14 cellular contexts compared by ENCODE assay signal in genomic region chr12:130920711-130921381, GRCh38. TPM values are rescaled to one million over a fixed set of nuclear protein-coding genes. Genes with fewer than 3 reads are reported as not detected.
A peak's percentile ranks its signal among the peaks of the same experiment; 100 is the strongest.
DNase-seq lines count a peak whose midpoint lies in the region; ATAC-seq and TF ChIP-seq lines count a peak whose summit lies in the region.
"Had no signal": no experiment of that assay in that cellular context is flagged by ENCODE, and none has a peak within 500 bp of the region (broad histone marks: within the 10 kb centered on the region; RNA-seq: fewer than 3 reads in every experiment).

No MANE protein-coding gene starts in this region.

- no peaks in the 10 kb centered on the region for H3K9me3 ChIP-seq in RWPE2 (ENCODE audit: severe bottlenecking)
- peaks cover 0 to 10% (median 0%) of the 10 kb centered on the region in 11 donors for H3K9me3 ChIP-seq in heart right ventricle
- H3K9me3 ChIP-seq in gastrocnemius medialis = no peaks in the 10 kb centered on the region

- peak; percentile 36; the same call in 2 of the 3 replicates for ATAC-seq in RWPE2 (ENCODE audit: low read depth)
- peak; percentile 42 to 82 (median 62) for ATAC-seq in heart right ventricle
- ATAC-seq in gastrocnemius medialis = peak; percentile 69 to 72
- ATAC-seq in GM18861 (IDR thresholded peaks at IDR 0.05; ENCODE audit: unreplicated experiment) = no peak
- ATAC-seq: activated T-cell treated with anti-CD3 and anti-CD28 coated beads, Interleukin-2, amount 50 U/mL, for 4 hours; HCT116 had no signal

- TF ChIP-seq CTCF in AG09309 (IDR thresholded peaks at IDR 0.05; ENCODE audit: control insufficient read depth, insufficient read depth, low read depth, low read length, missing control alignments) (no peak), RWPE2 (IDR thresholded peaks at IDR 0.05; ENCODE audit: poor library complexity, severe bottlenecking) (no peak), heart right ventricle (IDR thresholded peaks at IDR 0.05) (no peak), gastrocnemius medialis (IDR thresholded peaks at IDR 0.05 in 4 of 5, conservative IDR thresholded peaks at IDR 0.05 in 1 of 5) (no peak)

- intact Hi-C loops in heart right ventricle (cut with DNase I) (loop anchor here in 1 of 10 donors (10.0 kb wide), 1 partner anchor 184 kb away; no protein-coding TSS in a partner anchor), gastrocnemius medialis (cut with DNase I; ENCODE audit: low total_unique reads) (no loop called here)

- no peaks in the 10 kb centered on the region for H3K4me1 ChIP-seq in RWPE2 (ENCODE audit: insufficient read depth, poor library complexity, severe bottlenecking)
- peaks cover 0 to 9% (median 0%) of the 10 kb centered on the region in 9 donors for H3K4me1 ChIP-seq in heart right ventricle
- peaks cover 0 to 2% of the 10 kb centered on the region in 2 donors for H3K4me1 ChIP-seq in gastrocnemius medialis

- peak; percentile 66 for DNase-seq in AG09309 (ENCODE audit: low read depth)
- no peak for DNase-seq in RWPE2 (ENCODE audit: low spot score)
- peak; percentile 27 to 62 for DNase-seq in heart right ventricle
- DNase-seq in gastrocnemius medialis = peak; percentile 54 to 82
- no peak for DNase-seq in NCI-H1048 (lab: John Stamatoyannopoulos, UW)
- no peak for DNase-seq in activated effector memory CD4-positive, alpha-beta T cell treated with Interleukin-2 at 50 U/mL for 16 hours
- DNase-seq in OCI-M1 (lab: John Stamatoyannopoulos, UW) = no peak
- DNase-seq: activated CD4-positive, alpha-beta T cell treated with anti-CD3 and anti-CD28 coated beads for 1 hour; activated T-cell treated with anti-CD3 and anti-CD28 coated beads, Interleukin-2, amount 50 U/mL, for 4 hours; amygdala; DMS79 treated with DMSO at 0.1 percent for 48 hours; head of caudate nucleus had no signal

- 63% methylated on average over 8 of the region's 8 CpGs for WGBS in heart right ventricle, 2 donors

- H3K36me3 ChIP-seq in RWPE2 (ENCODE audit: low read depth) = no peaks in the 10 kb centered on the region
- H3K36me3 ChIP-seq in heart right ventricle = no peaks in the 10 kb centered on the region
- no peaks in the 10 kb centered on the region for H3K36me3 ChIP-seq in gastrocnemius medialis

- in situ Hi-C loops in gastrocnemius medialis (cut with MboI; ENCODE audit: low sequenced_read_pairs in 4 of 4) = loop anchor here in 2 of 4 donors (25.0 kb wide), 1 partner anchor 216 kb away; no protein-coding TSS in a partner anchor

- H3K4me3 ChIP-seq in AG09309 (ENCODE audit: control insufficient read depth, low read depth, low read length) (no peak overlapping the region), RWPE2 (ENCODE audit: severe bottlenecking) (no peak overlapping the region), heart right ventricle (no peak overlapping the region), gastrocnemius medialis (no peak overlapping the region)

- TF ChIP-seq POLR2A in gastrocnemius medialis (IDR thresholded peaks at IDR 0.05) = no peak

- H3K27ac ChIP-seq in RWPE2 (ENCODE audit: poor library complexity, severe bottlenecking) (no peak overlapping the region), heart right ventricle (peak overlapping the region in 9 of 10 donors; percentile 6 to 69 (median 48)), gastrocnemius medialis (peak overlapping the region; percentile 5 to 69 (median 61))

- H3K27me3 ChIP-seq in RWPE2 (ENCODE audit: insufficient read depth, poor library complexity, severe bottlenecking) (peaks cover 30% of the 10 kb centered on the region), heart right ventricle (peaks cover 0 to 16% (median 9%) of the 10 kb centered on the region in 7 donors), gastrocnemius medialis (peaks cover 6 to 27% (median 15%) of the 10 kb centered on the region in 3 donors)

RNA-seq across cellular contexts. Expression of gene ADGRD1, which starts 32.9 kb away (rescaled TPM):
- total RNA-seq in heart right ventricle = 100 to 1,000 TPM in 2 of 10 donors, 10 to 100 TPM in 8; 29.7 to 157 (median 72.6) TPM
- 10 to 100 TPM; 16.8 to 35.0 TPM for polyA plus RNA-seq in heart right ventricle
- total RNA-seq in gastrocnemius medialis = 1 to 10 TPM; 5.3 to 9.6 (median 8.2) TPM

RNA-seq across cellular contexts. Expression of gene RAN, which starts 49.0 kb away (rescaled TPM):
- 100 to 1,000 TPM; 224 to 404 (median 291) TPM for total RNA-seq in heart right ventricle
- 100 to 1,000 TPM in 1 of 2 donors, 10 to 100 TPM in 1; 43.6 to 586 TPM for polyA plus RNA-seq in heart right ventricle
- total RNA-seq in gastrocnemius medialis = 100 to 1,000 TPM; 125 to 299 (median 197) TPM

Comparison
In these comparisons a context has a peak if more than half of its experiments do, and no peak if none do; other contexts are left out.
1. DNase-seq: peak in AG09309 (single experiment), heart right ventricle (2 of 2) and gastrocnemius medialis (2 of 2); none in RWPE2 (single experiment), NCI-H1048 (single experiment), activated effector memory CD4-positive, alpha-beta T cell treated with Interleukin-2 at 50 U/mL for 16 hours (single experiment) and OCI-M1 (single experiment).